In the genomic region with DNA sequence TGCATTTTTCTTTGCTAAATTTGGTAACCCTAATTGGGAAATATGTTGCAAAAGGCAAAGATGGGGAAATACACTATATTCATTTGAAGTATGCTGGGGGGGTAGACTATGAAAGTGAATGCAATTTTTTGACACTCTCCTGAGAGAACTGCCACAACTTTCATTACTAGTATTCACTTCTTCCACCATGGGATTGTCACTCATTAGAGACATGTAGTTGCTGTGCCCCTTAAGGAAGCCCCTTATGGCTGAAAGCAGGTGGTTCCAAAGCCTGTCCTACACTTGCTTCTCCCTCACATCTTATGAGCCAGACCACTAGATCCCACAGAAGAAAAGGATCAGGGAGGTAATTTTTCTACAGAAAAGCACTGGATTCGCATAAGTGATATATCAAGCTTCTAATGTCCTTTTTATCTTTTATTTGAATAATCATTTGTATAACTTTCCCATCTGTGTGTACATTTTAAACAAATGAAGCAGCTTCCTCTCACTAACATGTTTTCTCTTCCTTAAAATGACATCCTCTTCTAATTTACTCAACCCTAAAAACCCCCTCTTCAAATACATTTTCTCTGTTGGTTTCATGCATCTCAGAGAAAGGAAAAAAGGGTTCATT, we compare ENCODE assay signal across 11 cellular contexts.
DNase-seq lines count a peak whose midpoint lies in the region; ATAC-seq, FAIRE-seq and TF ChIP-seq lines count a peak whose summit lies in the region.
"Had no signal": no experiment of that assay in that cellular context is flagged by ENCODE, and none has a peak within 500 bp of the region (broad histone marks: within the 10 kb centered on the region; RNA-seq: fewer than 3 reads in every experiment).

No MANE protein-coding gene starts in this region.

- H3K27me3 Mint-ChIP-seq in activated T-cell treated with anti-CD3 and anti-CD28 coated beads, Interleukin-2, amount 50 U/mL, for 4 hours (ENCODE audit: low read depth) = peaks cover 2% of the 10 kb centered on the region
- H3K27me3 Mint-ChIP-seq in activated T-helper 17 cell treated with anti-CD3 and anti-CD28 coated beads, Interleukin-2, amount 50 U/mL, for 72 hours = peaks cover 13% of the 10 kb centered on the region

- FAIRE-seq in HepG2 (lab: Jason Lieb, UNC) = no peak

- POLR2A ChIA-PET in HepG2 (lab: Yijun Ruan, JAX) = no interaction called here

- BruUV-seq in HepG2 (replicated peaks; lab: Mats Ljungman, UMichigan) = no TSS peak

- H3K27ac Mint-ChIP-seq in activated T-helper 17 cell treated with anti-CD3 and anti-CD28 coated beads, Interleukin-2, amount 50 U/mL, for 72 hours = no peak overlapping the region
- H3K27ac Mint-ChIP-seq: activated naive CD4-positive, alpha-beta T cell treated with anti-CD3 and anti-CD28 coated beads, Interleukin-2, amount 50 U/mL, for 72 hours; T-helper 1 cell treated with Interleukin-12 subunit alpha and Interleukin-12 subunit beta and Interleukin-4 antibody, amounts not matched to agents 30 μg/mL and 1 μg/mL, for 36 hours had no signal

- TF ChIP-seq RAD21 in HepG2 (CRISPR knock-in tag; IDR thresholded peaks at IDR 0.05) = no peak

- peaks cover 2% of the 10 kb centered on the region for H3K36me3 Mint-ChIP-seq in activated T-cell treated with anti-CD3 and anti-CD28 coated beads, Interleukin-2, amount 50 U/mL, for 4 hours (ENCODE audit: insufficient read depth)
- no peaks in the 10 kb centered on the region for H3K36me3 Mint-ChIP-seq in activated T-helper 17 cell treated with anti-CD3 and anti-CD28 coated beads, Interleukin-2, amount 50 U/mL, for 72 hours (ENCODE audit: low read depth)
- H3K36me3 Mint-ChIP-seq: activated naive CD4-positive, alpha-beta T cell treated with anti-CD3 and anti-CD28 coated beads, Interleukin-2, amount 50 U/mL, for 72 hours had no signal

- no peak overlapping the region for H3K4me3 Mint-ChIP-seq in activated T-cell treated with anti-CD3 and anti-CD28 coated beads, Interleukin-2, amount 50 U/mL, for 4 hours
- no peak overlapping the region for H3K4me3 Mint-ChIP-seq in activated T-helper 17 cell treated with anti-CD3 and anti-CD28 coated beads, Interleukin-2, amount 50 U/mL, for 72 hours
- H3K4me3 Mint-ChIP-seq: T-helper 1 cell treated with Interleukin-12 subunit alpha and Interleukin-12 subunit beta and Interleukin-4 antibody, amounts not matched to agents 30 μg/mL and 1 μg/mL, for 36 hours had no signal

- ATAC-seq in activated T-cell treated with anti-CD3 and anti-CD28 coated beads, Interleukin-2, amount 50 U/mL, for 4 hours = peak; percentile 43 to 60
- ATAC-seq in HG02938 (IDR thresholded peaks at IDR 0.05; ENCODE audit: unreplicated experiment) = peak; percentile 71
- no peak for ATAC-seq in activated T-helper 17 cell treated with anti-CD3 and anti-CD28 coated beads, Interleukin-2, amount 50 U/mL, for 72 hours (replicated peaks)
- ATAC-seq in HepG2 = no peak

- H3K36me3 ChIP-seq in subcutaneous abdominal adipose tissue (ENCODE audit: control insufficient read depth in 5 of 5, insufficient read depth in 5 of 5, low read length in 5 of 5) (no peaks in the 10 kb centered on the region), HepG2 (replicated peaks in 1 of 2; ENCODE audit: control insufficient read depth in 1 of 2, insufficient read depth in 2 of 2, low read length in 2 of 2) (no peaks in the 10 kb centered on the region)

- no peaks in the 10 kb centered on the region for H3K9me3 Mint-ChIP-seq in activated T-cell treated with anti-CD3 and anti-CD28 coated beads, Interleukin-2, amount 50 U/mL, for 4 hours
- no peaks in the 10 kb centered on the region for H3K9me3 Mint-ChIP-seq in activated T-helper 17 cell treated with anti-CD3 and anti-CD28 coated beads, Interleukin-2, amount 50 U/mL, for 72 hours
- H3K9me3 Mint-ChIP-seq: activated naive CD4-positive, alpha-beta T cell treated with anti-CD3 and anti-CD28 coated beads, Interleukin-2, amount 50 U/mL, for 72 hours; T-helper 1 cell treated with Interleukin-12 subunit alpha and Interleukin-12 subunit beta and Interleukin-4 antibody, amounts not matched to agents 30 μg/mL and 1 μg/mL, for 36 hours had no signal

- peak overlapping the region in 3 of 5 donors; percentile 13 to 68 (median 45) for H3K9ac ChIP-seq in subcutaneous abdominal adipose tissue (ENCODE audit: low read length in 5 of 5)
- no peak overlapping the region for H3K9ac ChIP-seq in HepG2 (ENCODE audit: insufficient read depth, low read depth, low read length)

- H3K4me1 ChIP-seq in subcutaneous abdominal adipose tissue (ENCODE audit: control insufficient read depth in 5 of 5, insufficient read depth in 5 of 5, low read length in 5 of 5) (peaks cover 4 to 58% (median 45%) of the 10 kb centered on the region in 5 donors), HepG2 (ENCODE audit: insufficient read depth, low read length) (peaks cover 14% of the 10 kb centered on the region)

- intact Hi-C loops in HepG2 (cut with micrococcal nuclease; ENCODE audit: unreplicated experiment) = no loop called here

- H4K20me1 ChIP-seq in HepG2 (ENCODE audit: insufficient read depth, low read length) = no peaks in the 10 kb centered on the region

- H3K9me3 ChIP-seq in subcutaneous abdominal adipose tissue (ENCODE audit: control insufficient read depth in 5 of 5, low read length in 5 of 5) (no peaks in the 10 kb centered on the region), HepG2 (ENCODE audit: low read length) (no peaks in the 10 kb centered on the region)

- TF ChIP-seq EP300 in HepG2 (IDR thresholded peaks at IDR 0.05; ENCODE audit: low read depth in 2 of 2, low read length in 2 of 2) = no peak
- TF ChIP-seq EP300 in HepG2 (CRISPR knock-in tag; IDR thresholded peaks at IDR 0.05; ENCODE audit: borderline replicate concordance) = no peak

- H3K27me3 ChIP-seq in subcutaneous abdominal adipose tissue (ENCODE audit: control insufficient read depth in 5 of 5, insufficient read depth in 4 of 5, low read length in 5 of 5) = no peaks in the 10 kb centered on the region
- H3K27me3 ChIP-seq in HepG2 (ENCODE audit: control insufficient read depth in 1 of 2, insufficient read depth in 2 of 2, low read length in 2 of 2) = peaks cover 0 to 12% of the 10 kb centered on the region in 2 experiments; a peak in 3 of 5 replicates

- H3K4me1 Mint-ChIP-seq in activated T-cell treated with anti-CD3 and anti-CD28 coated beads, Interleukin-2, amount 50 U/mL, for 4 hours (ENCODE audit: low read depth) = no peaks in the 10 kb centered on the region
- no peaks in the 10 kb centered on the region for H3K4me1 Mint-ChIP-seq in activated T-helper 17 cell treated with anti-CD3 and anti-CD28 coated beads, Interleukin-2, amount 50 U/mL, for 72 hours

- 3% methylated on average over 1 of the region's 1 CpG for WGBS in HepG2 (ENCODE audit: low lambda C conversion rate)

- peak overlapping the region; percentile 94 for H3K27ac ChIP-seq in subcutaneous abdominal adipose tissue (ENCODE audit: low read depth, low read length)
- no peak overlapping the region for H3K27ac ChIP-seq in HepG2 (ENCODE audit: extremely low read length, insufficient read depth, low read length)

- CTCF ChIA-PET in HepG2 (lab: Yijun Ruan, JAX; ENCODE audit: low intra/inter-chr PET ratio, low total read pairs) = no interaction called here

- no peak overlapping the region for H3K4me2 ChIP-seq in HepG2 (ENCODE audit: low read depth, low read length)

- in situ Hi-C loops in HepG2 (cut with HindIII; ENCODE audit: extremely low pct_ligation_motif_present, low pct_unique_long_range_greater_than_20kb) = no loop called here

- no peak for TF ChIP-seq POLR2A in HepG2 (IDR thresholded peaks at IDR 0.05; ENCODE audit: insufficient read depth in 1 of 2, low read depth in 2 of 2, low read length in 2 of 2)

- H3K4me3 ChIP-seq in subcutaneous abdominal adipose tissue (ENCODE audit: low read depth in 1 of 5, low read length in 5 of 5) (no peak overlapping the region), HepG2 (replicated peaks in 1 of 3; ENCODE audit: insufficient read depth in 1 of 3, low read depth in 2 of 3, low read length in 3 of 3) (no peak overlapping the region)

- H3K79me2 ChIP-seq in HepG2 (ENCODE audit: insufficient read depth, low read length) = no peaks in the 10 kb centered on the region

- DNase-seq in activated T-cell treated with anti-CD3 and anti-CD28 coated beads, Interleukin-2, amount 50 U/mL, for 4 hours = no peak
- no peak for DNase-seq in activated T-cell treated with anti-CD3 and anti-CD28 coated beads, Interleukin-2, amount 50 U/mL, for 1 hour
- DNase-seq in NCI-H748 (lab: John Stamatoyannopoulos, UW; ENCODE audit: unreplicated experiment) (peak; percentile 89), HepG2 (ENCODE audit: low spot score) (no peak)
- no peak for DNase-seq in stimulated activated naive CD4-positive, alpha-beta T cell (lab: John Stamatoyannopoulos, UW)
- DNase-seq: mesenchymal stem cell had no signal

- no peak overlapping the region for H2AFZ ChIP-seq in HepG2 (ENCODE audit: low read length)

- no peak for TF ChIP-seq CTCF in HepG2 (CRISPR knock-in tag; IDR thresholded peaks at IDR 0.05)

TF ChIP-seq in HepG2, 621 proteins besides CTCF, POLR2A, EP300 and RAD21 (continues in another document):
- TF ChIP-seq ZNF251 (CRISPR knock-in tag; IDR thresholded peaks at IDR 0.05) (no peak), ZNF770 (CRISPR knock-in tag; IDR thresholded peaks at IDR 0.05) (no peak), MXI1 (IDR thresholded peaks at IDR 0.05; ENCODE audit: borderline replicate concordance, low read depth, low read length) (no peak), WIZ (CRISPR knock-in tag; IDR thresholded peaks at IDR 0.05) (no peak), ZNF644 (CRISPR knock-in tag; IDR thresholded peaks at IDR 0.05; ENCODE audit: low read depth) (no peak), CREM (IDR thresholded peaks at IDR 0.05) (no peak), CREM (CRISPR knock-in tag; IDR thresholded peaks at IDR 0.05) (no peak)

Comparison
In these comparisons a context has a peak if more than half of its experiments do, and no peak if none do; other contexts are left out.
1. ATAC-seq: peak in activated T-cell treated with anti-CD3 and anti-CD28 coated beads, Interleukin-2, amount 50 U/mL, for 4 hours (2 of 2) and HG02938 (single experiment); none in activated T-helper 17 cell treated with anti-CD3 and anti-CD28 coated beads, Interleukin-2, amount 50 U/mL, for 72 hours (single experiment) and HepG2 (single experiment).